ENCODE assay signal across 19 cellular contexts in genomic region chr2:60070166-60070565, GRCh38.
DNase-seq lines count a peak whose midpoint lies in the region; TF ChIP-seq lines count a peak whose summit lies in the region.
"Had no signal": no experiment of that assay in that cellular context is flagged by ENCODE, and none has a peak within 500 bp of the region (broad histone marks: within the 10 kb centered on the region; RNA-seq: fewer than 3 reads in every experiment).

No MANE protein-coding gene starts in this region.

- 30% methylated on average over 6 of the region's 6 CpGs for WGBS in prostate gland

- peak overlapping the region; percentile 33 for H3K27ac ChIP-seq in KOPT-K1 (ENCODE audit: low read depth, low read length, poor library complexity, severe bottlenecking)
- H3K27ac ChIP-seq in OCI-LY3 (ENCODE audit: low read length) = no peak overlapping the region
- no peak overlapping the region for H3K27ac ChIP-seq in prostate gland
- H3K27ac ChIP-seq: BLaER1, Peyer's patch had no signal

- H3K9me3 ChIP-seq in KOPT-K1 (ENCODE audit: insufficient read depth, low read length, poor library complexity, severe bottlenecking) (no peaks in the 10 kb centered on the region), OCI-LY3 (ENCODE audit: insufficient read depth, low read length) (no peaks in the 10 kb centered on the region), prostate gland (no peaks in the 10 kb centered on the region)
- H3K9me3 ChIP-seq: BLaER1, MG63, Peyer's patch had no signal

- no peak overlapping the region for H3K9ac ChIP-seq in OCI-LY3 (ENCODE audit: low read length)
- H3K9ac ChIP-seq: BLaER1 had no signal

- H2AFZ ChIP-seq in OCI-LY3 (ENCODE audit: low read depth, low read length) = no peak overlapping the region

- no peak for TF ChIP-seq POLR2A in prostate gland (IDR thresholded peaks at IDR 0.05)

- DNase-seq in inferior parietal cortex (ENCODE audit: extremely low spot score) = peak; percentile 28
- peak; percentile 6 for DNase-seq in prostate gland (ENCODE audit: low spot score)
- DNase-seq in NCI-H1092 (lab: John Stamatoyannopoulos, UW) = no peak
- DNase-seq in GM19240 (ENCODE audit: insufficient read length, low spot score) = no peak
- DNase-seq in SK-N-DZ (ENCODE audit: low spot score) = no peak
- DNase-seq: CD4-positive, alpha-beta memory T cell; DMS79; H9; Kasumi-1; MG63; NCI-H1048; NCI-H1436 treated with DMSO at 0.1 percent for 48 hours; NCI-H2081; NCI-H510A treated with DMSO at 0.1 percent for 48 hours; Peyer's patch; SW 1271 had no signal

- H3K27me3 ChIP-seq in OCI-LY3 (ENCODE audit: low read depth, low read length) (no peaks in the 10 kb centered on the region), prostate gland (replicated peaks; ENCODE audit: insufficient read depth) (no peaks in the 10 kb centered on the region)
- H3K27me3 ChIP-seq: BLaER1, MG63, Peyer's patch had no signal

- H3K79me2 ChIP-seq in OCI-LY3 (ENCODE audit: low read length) = no peaks in the 10 kb centered on the region

- 0 out of 2 replicates have a peak overlapping the region, but pooled peaks have one; percentile 4 for H3K4me2 ChIP-seq in OCI-LY3 (ENCODE audit: low read length)
- H3K4me2 ChIP-seq: BLaER1 had no signal

- no peaks in the 10 kb centered on the region for H4K20me1 ChIP-seq in OCI-LY3 (ENCODE audit: insufficient read depth, low read length)
- H4K20me1 ChIP-seq: BLaER1 had no signal

- H3K36me3 ChIP-seq in KOPT-K1 (ENCODE audit: insufficient read depth, low read length) = no peaks in the 10 kb centered on the region
- no peaks in the 10 kb centered on the region for H3K36me3 ChIP-seq in OCI-LY3 (replicated peaks; ENCODE audit: low read depth, low read length)
- H3K36me3 ChIP-seq in prostate gland = no peaks in the 10 kb centered on the region
- H3K36me3 ChIP-seq: BLaER1, MG63, Peyer's patch had no signal

- intact Hi-C loops in prostate gland (cut with DNase I) = no loop called here

- TF ChIP-seq CTCF in OCI-LY3 (IDR thresholded peaks at IDR 0.05; ENCODE audit: low read depth, low read length) (no peak), prostate gland (IDR thresholded peaks at IDR 0.05) (no peak)

- no peak overlapping the region for H3K4me3 ChIP-seq in OCI-LY3 (ENCODE audit: low read length)
- H3K4me3 ChIP-seq in prostate gland = no peak overlapping the region
- H3K4me3 ChIP-seq: BLaER1, MG63, Peyer's patch had no signal

- H3K4me1 ChIP-seq in OCI-LY3 (ENCODE audit: low read length) (peaks cover 42% of the 10 kb centered on the region), prostate gland (replicated peaks) (no peaks in the 10 kb centered on the region)
- H3K4me1 ChIP-seq: Peyer's patch had no signal

Comparison
In these comparisons a context has a peak if more than half of its experiments do, and no peak if none do; other contexts are left out.
1. DNase-seq: peak in inferior parietal cortex (single experiment) and prostate gland (single experiment); none in NCI-H1092 (single experiment), GM19240 (single experiment) and SK-N-DZ (single experiment).